Comparison of ENCODE assay signal across 8 cellular contexts in the genomic region with DNA sequence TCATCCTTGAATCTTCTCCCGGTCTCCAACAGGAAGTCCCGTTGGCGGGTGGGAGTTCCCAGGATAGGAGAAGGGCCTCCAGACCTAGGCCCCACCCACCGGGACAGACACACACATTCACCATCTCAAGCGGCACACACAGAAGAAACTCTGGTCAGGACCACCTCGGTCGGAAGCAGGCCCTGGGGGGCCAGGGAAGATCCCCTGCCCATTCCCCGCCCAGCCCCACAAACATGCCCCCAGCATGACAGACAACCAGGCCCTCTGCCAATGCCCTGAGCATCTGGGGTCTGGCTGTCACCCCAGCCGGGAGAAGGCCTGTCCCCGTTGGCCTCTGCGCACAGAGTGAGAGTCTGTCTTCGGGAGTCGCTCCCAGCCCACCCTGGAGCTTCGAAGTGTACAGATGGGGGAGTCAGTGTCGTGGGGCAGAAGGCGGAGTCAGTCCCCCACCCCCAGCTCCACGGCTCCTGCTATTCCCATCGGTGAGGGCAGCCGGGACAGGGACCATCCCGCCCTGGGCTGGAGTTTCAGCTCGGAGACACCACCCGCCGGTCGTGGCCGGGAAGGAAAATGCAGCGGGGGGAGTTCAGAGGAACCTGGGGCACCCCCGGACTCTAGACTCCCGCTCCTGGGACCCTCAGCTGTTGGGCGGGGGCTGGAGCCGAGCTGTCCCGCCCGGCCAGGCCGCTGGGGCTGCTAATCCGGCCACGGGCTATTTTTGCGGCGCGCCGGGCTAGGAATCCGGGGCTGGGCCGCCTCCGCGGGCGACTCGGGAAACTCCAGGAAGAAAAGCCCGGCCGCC. TPM values are rescaled to one million over a fixed set of nuclear protein-coding genes. Genes with fewer than 3 reads are reported as not detected.
A peak's percentile ranks its signal among the peaks of the same experiment; 100 is the strongest.
DNase-seq lines count a peak whose midpoint lies in the region; ATAC-seq, FAIRE-seq and TF ChIP-seq lines count a peak whose summit lies in the region.

No MANE protein-coding gene starts in this region.

- DNase-seq in DMS 273 (lab: John Stamatoyannopoulos, UW; ENCODE audit: unreplicated experiment): peak; percentile 80
- DNase-seq in DMS 273 treated with DMSO at 0.1 percent for 48 hours (lab: John Stamatoyannopoulos, UW): no peak
- no peak for DNase-seq in T-helper 17 cell
- peak; percentile 75 to 85 for DNase-seq in foreskin keratinocyte
- peak; percentile 66 to 81 (median 74) for DNase-seq in pancreas
- no peak for DNase-seq in inferior parietal cortex (ENCODE audit: extremely low spot score)

- H3K27me3 ChIP-seq in foreskin keratinocyte: no peaks in the 10 kb centered on the region
- H3K27me3 ChIP-seq in pancreas: no peaks in the 10 kb centered on the region

- H3K27me3 Mint-ChIP-seq in T-helper 17 cell: peaks cover 50% of the 10 kb centered on the region

- H3K27ac Mint-ChIP-seq in T-helper 17 cell: no peak overlapping the region

- FAIRE-seq in pancreas (lab: Jason Lieb, UNC): no peak

- peak overlapping the region; percentile 50 for H3K4me3 Mint-ChIP-seq in T-helper 17 cell

- intact Hi-C loops in pancreas (cut with DNase I): no loop called here

- peaks cover 8% of the 10 kb centered on the region for H3K4me1 ChIP-seq in foreskin keratinocyte
- peaks cover 7 to 18% (median 16%) of the 10 kb centered on the region in 3 donors for H3K4me1 ChIP-seq in pancreas

- no peaks in the 10 kb centered on the region for H3K36me3 ChIP-seq in pancreas

- ATAC-seq in T-helper 17 cell (no peak), foreskin keratinocyte (peak; percentile 74), pancreas (peak; percentile 56 to 74 (median 59)), GM18907 (IDR thresholded peaks at IDR 0.05; ENCODE audit: unreplicated experiment) (no peak), HG02884 (IDR thresholded peaks at IDR 0.05; ENCODE audit: unreplicated experiment) (no peak)

- peak overlapping the region; percentile 78 for H3K27ac ChIP-seq in foreskin keratinocyte
- H3K27ac ChIP-seq in pancreas: peak overlapping the region; percentile 73 to 78 (median 74)

- H3K9me3 ChIP-seq in T-helper 17 cell (ENCODE audit: control insufficient read depth, low read length, poor library complexity, severe bottlenecking) (no peaks in the 10 kb centered on the region), pancreas (no peaks in the 10 kb centered on the region)

- peak overlapping the region; percentile 48 to 74 (median 56) for H3K4me3 ChIP-seq in pancreas

- WGBS in pancreas, 2 donors: 10 to 13% methylated on average over 39 to 47 of the region's 47 CpGs

- peaks cover 3% of the 10 kb centered on the region for H3K36me3 Mint-ChIP-seq in T-helper 17 cell (ENCODE audit: low read depth)

- peaks cover 11% of the 10 kb centered on the region for H3K4me1 Mint-ChIP-seq in T-helper 17 cell

- TF ChIP-seq CTCF in foreskin keratinocyte (conservative IDR thresholded peaks at IDR 0.05) (peak; percentile 28), pancreas (IDR thresholded peaks at IDR 0.05) (no peak)

RNA-seq across cellular contexts. Expression of gene RHBDF1, which starts 0.7 kb away (rescaled TPM):
- total RNA-seq in T-helper 17 cell (under 1 TPM in 1 of 2 donors, not detected in 1; 0.75 TPM), foreskin keratinocyte (20.3 and 27.5 TPM in 2 replicates), pancreas (10 to 100 TPM in 5 of 6 donors, 1 to 10 TPM in 1; 7.3 to 24.0 (median 11.2) TPM)
- polyA plus RNA-seq in foreskin keratinocyte (27.0 and 32.0 TPM in 2 replicates), pancreas (10 to 100 TPM; 54.1 to 56.3 TPM)

RNA-seq across cellular contexts. Expression of gene MPG, which starts 6.3 kb away (rescaled TPM):
- total RNA-seq in T-helper 17 cell (10 to 100 TPM; 24.3 to 27.4 TPM), foreskin keratinocyte (64.5 and 77.7 TPM in 2 replicates), pancreas (10 to 100 TPM; 19.2 to 28.3 (median 24.4) TPM)
- polyA plus RNA-seq in foreskin keratinocyte (76.2 and 105 TPM in 2 replicates), pancreas (10 to 100 TPM; 48.4 to 62.5 TPM)

RNA-seq across cellular contexts. Expression of gene SNRNP25, which starts 18.1 kb away (rescaled TPM):
- total RNA-seq in T-helper 17 cell (1 to 10 TPM; 6.5 to 7.3 TPM), foreskin keratinocyte (46.4 and 67.2 TPM in 2 replicates), pancreas (1 to 10 TPM; 6.8 to 9.2 (median 7.8) TPM)
- polyA plus RNA-seq in foreskin keratinocyte (70.7 and 98.1 TPM in 2 replicates), pancreas (10 to 100 TPM; 17.1 to 17.3 TPM)

RNA-seq across cellular contexts. Expression of gene POLR3K, which starts 18.3 kb away (rescaled TPM):
- total RNA-seq in T-helper 17 cell (10 to 100 TPM in 1 of 2 donors, 1 to 10 TPM in 1; 6.3 to 10.6 TPM), foreskin keratinocyte (10.7 and 16.2 TPM in 2 replicates), pancreas (1 to 10 TPM; 2.8 to 4.7 (median 4.1) TPM)
- polyA plus RNA-seq in foreskin keratinocyte (30.2 and 35.2 TPM in 2 replicates), pancreas (1 to 10 TPM; 4.1 to 5.3 TPM)

Comparison
In these comparisons a context has a peak if more than half of its experiments do, and no peak if none do; other contexts are left out.
1. DNase-seq: peak in DMS 273 (single experiment), foreskin keratinocyte (2 of 2) and pancreas (6 of 6); none in DMS 273 treated with DMSO at 0.1 percent for 48 hours (single experiment), T-helper 17 cell (0 of 3) and inferior parietal cortex (single experiment).
2. ATAC-seq: peak in foreskin keratinocyte (single experiment) and pancreas (4 of 4); none in T-helper 17 cell (single experiment), GM18907 (single experiment) and HG02884 (single experiment).
3. RNA of gene RHBDF1, which starts 0.7 kb away (total RNA-seq): 20.3 to 27.5 TPM in foreskin keratinocyte and 7.3 to 24.0 TPM in pancreas; 0.75 TPM in T-helper 17 cell; every median in the first group is over 4 times any median in the second.